ENCODE assay signal across 1 cellular context in the genomic region with DNA sequence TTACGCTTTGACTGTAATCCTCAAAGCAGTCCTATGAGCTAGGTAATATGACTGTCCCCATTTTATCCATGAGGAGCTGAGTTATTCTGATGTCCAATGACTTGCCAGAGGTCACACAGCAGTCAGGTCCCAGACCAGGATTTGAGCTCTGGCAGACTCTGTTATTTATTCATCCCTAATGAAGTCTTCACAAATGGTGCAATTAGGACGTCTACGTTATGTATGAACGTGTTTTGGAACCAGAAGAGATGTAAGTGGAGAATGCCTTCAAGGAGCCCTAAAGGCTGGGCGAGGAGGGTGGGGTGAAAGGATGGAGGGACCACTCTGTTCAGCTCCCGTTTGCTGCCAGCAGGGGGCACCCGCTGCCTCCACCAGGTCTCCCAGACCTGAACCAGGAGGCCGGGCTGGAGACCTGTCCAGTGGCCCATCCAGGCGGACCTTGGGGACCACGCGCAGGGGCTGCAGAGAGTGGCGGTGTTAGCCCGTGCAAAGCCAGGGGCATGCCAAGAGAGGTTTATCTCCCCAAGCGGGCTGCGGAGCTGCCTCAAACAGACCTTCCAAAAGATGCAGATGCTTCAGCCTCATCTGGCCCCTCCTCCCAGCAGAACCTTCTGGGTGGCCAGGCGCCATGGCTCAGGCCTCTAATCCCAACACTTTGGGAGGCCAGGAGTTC.
TF ChIP-seq lines count a peak whose summit lies in the region.

No MANE protein-coding gene starts in this region.

TF ChIP-seq in HepG2, 621 proteins besides CTCF, POLR2A, EP300 and RAD21 (continued from another document and continues in another):
- TF ChIP-seq, protein P1, sequence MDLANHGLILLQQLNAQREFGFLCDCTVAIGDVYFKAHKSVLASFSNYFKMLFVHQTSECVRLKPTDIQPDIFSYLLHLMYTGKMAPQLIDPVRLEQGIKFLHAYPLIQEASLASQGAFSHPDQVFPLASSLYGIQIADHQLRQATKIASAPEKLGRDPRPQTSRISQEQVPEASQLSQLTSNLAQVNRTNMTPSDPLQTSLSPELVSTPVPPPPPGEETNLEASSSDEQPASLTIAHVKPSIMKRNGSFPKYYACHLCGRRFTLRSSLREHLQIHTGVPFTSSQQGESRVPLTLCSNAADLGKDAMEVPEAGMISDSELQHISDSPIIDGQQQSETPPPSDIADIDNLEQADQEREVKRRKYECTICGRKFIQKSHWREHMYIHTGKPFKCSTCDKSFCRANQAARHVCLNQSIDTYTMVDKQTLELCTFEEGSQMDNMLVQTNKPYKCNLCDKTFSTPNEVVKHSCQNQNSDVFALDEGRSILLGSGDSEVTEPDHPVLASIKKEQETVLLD (CRISPR knock-in tag; IDR thresholded peaks at IDR 0.05; ENCODE audit: low read depth): no peak
- TF ChIP-seq, protein P2, sequence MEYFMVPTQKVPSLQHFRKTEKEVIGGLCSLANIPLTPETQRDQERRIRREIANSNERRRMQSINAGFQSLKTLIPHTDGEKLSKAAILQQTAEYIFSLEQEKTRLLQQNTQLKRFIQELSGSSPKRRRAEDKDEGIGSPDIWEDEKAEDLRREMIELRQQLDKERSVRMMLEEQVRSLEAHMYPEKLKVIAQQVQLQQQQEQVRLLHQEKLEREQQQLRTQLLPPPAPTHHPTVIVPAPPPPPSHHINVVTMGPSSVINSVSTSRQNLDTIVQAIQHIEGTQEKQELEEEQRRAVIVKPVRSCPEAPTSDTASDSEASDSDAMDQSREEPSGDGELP (IDR thresholded peaks at IDR 0.05; ENCODE audit: borderline replicate concordance, low read depth): no peak
- TF ChIP-seq TEAD3 (CRISPR knock-in tag; optimal IDR thresholded peaks at IDR 0.05; ENCODE audit: borderline replicate concordance) (no peak), ZNF83 (CRISPR knock-in tag; IDR thresholded peaks at IDR 0.05; ENCODE audit: borderline replicate concordance) (no peak), NBN (conservative IDR thresholded peaks at IDR 0.05) (no peak), ZNF761 (CRISPR knock-in tag; conservative IDR thresholded peaks at IDR 0.05) (no peak), ZNF430 (CRISPR knock-in tag; IDR thresholded peaks at IDR 0.05) (no peak), HDAC2 (CRISPR knock-in tag; IDR thresholded peaks at IDR 0.05) (0 out of 2 replicates have a peak, but pooled peaks have one; percentile 14), RFXAP (CRISPR knock-in tag; IDR thresholded peaks at IDR 0.05; ENCODE audit: borderline replicate concordance) (no peak), CCDC6 (CRISPR knock-in tag; IDR thresholded peaks at IDR 0.05) (no peak), ADNP (CRISPR knock-in tag; IDR thresholded peaks at IDR 0.05) (no peak), ATRX (CRISPR knock-in tag; IDR thresholded peaks at IDR 0.05; ENCODE audit: borderline replicate concordance) (no peak), ZNF124 (CRISPR knock-in tag; IDR thresholded peaks at IDR 0.05) (no peak), JUN (CRISPR knock-in tag; IDR thresholded peaks at IDR 0.05) (no peak), ZNF230 (CRISPR knock-in tag; IDR thresholded peaks at IDR 0.05) (no peak), CREB1 (IDR thresholded peaks at IDR 0.05) (no peak), CREB1 (CRISPR knock-in tag; IDR thresholded peaks at IDR 0.05) (no peak), ZNF720 (CRISPR knock-in tag; IDR thresholded peaks at IDR 0.05) (no peak), MIER2 (CRISPR knock-in tag; IDR thresholded peaks at IDR 0.05) (no peak; the same call in 1 of the 2 replicates), NFE2 (CRISPR knock-in tag; IDR thresholded peaks at IDR 0.05) (no peak), KMT2A (CRISPR knock-in tag; IDR thresholded peaks at IDR 0.05) (no peak), SP5 (CRISPR knock-in tag; IDR thresholded peaks at IDR 0.05; ENCODE audit: borderline replicate concordance, low read depth) (no peak)
- TF ChIP-seq, protein P3, sequence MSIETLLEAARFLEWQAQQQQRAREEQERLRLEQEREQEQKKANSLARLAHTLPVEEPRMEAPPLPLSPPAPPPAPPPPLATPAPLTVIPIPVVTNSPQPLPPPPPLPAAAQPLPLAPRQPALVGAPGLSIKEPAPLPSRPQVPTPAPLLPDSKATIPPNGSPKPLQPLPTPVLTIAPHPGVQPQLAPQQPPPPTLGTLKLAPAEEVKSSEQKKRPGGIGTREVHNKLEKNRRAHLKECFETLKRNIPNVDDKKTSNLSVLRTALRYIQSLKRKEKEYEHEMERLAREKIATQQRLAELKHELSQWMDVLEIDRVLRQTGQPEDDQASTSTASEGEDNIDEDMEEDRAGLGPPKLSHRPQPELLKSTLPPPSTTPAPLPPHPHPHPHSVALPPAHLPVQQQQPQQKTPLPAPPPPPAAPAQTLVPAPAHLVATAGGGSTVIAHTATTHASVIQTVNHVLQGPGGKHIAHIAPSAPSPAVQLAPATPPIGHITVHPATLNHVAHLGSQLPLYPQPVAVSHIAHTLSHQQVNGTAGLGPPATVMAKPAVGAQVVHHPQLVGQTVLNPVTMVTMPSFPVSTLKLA (IDR thresholded peaks at IDR 0.05): no peak
- TF ChIP-seq, protein P4, sequence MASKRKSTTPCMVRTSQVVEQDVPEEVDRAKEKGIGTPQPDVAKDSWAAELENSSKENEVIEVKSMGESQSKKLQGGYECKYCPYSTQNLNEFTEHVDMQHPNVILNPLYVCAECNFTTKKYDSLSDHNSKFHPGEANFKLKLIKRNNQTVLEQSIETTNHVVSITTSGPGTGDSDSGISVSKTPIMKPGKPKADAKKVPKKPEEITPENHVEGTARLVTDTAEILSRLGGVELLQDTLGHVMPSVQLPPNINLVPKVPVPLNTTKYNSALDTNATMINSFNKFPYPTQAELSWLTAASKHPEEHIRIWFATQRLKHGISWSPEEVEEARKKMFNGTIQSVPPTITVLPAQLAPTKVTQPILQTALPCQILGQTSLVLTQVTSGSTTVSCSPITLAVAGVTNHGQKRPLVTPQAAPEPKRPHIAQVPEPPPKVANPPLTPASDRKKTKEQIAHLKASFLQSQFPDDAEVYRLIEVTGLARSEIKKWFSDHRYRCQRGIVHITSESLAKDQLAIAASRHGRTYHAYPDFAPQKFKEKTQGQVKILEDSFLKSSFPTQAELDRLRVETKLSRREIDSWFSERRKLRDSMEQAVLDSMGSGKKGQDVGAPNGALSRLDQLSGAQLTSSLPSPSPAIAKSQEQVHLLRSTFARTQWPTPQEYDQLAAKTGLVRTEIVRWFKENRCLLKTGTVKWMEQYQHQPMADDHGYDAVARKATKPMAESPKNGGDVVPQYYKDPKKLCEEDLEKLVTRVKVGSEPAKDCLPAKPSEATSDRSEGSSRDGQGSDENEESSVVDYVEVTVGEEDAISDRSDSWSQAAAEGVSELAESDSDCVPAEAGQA (IDR thresholded peaks at IDR 0.05; ENCODE audit: low read depth): no peak
- TF ChIP-seq, protein P4 (CRISPR knock-in tag; IDR thresholded peaks at IDR 0.05; ENCODE audit: borderline replicate concordance): no peak
- TF ChIP-seq, protein P5, sequence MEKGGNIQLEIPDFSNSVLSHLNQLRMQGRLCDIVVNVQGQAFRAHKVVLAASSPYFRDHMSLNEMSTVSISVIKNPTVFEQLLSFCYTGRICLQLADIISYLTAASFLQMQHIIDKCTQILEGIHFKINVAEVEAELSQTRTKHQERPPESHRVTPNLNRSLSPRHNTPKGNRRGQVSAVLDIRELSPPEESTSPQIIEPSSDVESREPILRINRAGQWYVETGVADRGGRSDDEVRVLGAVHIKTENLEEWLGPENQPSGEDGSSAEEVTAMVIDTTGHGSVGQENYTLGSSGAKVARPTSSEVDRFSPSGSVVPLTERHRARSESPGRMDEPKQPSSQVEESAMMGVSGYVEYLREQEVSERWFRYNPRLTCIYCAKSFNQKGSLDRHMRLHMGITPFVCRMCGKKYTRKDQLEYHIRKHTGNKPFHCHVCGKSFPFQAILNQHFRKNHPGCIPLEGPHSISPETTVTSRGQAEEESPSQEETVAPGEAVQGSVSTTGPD (CRISPR knock-in tag; IDR thresholded peaks at IDR 0.05): no peak
- TF ChIP-seq, protein P6, sequence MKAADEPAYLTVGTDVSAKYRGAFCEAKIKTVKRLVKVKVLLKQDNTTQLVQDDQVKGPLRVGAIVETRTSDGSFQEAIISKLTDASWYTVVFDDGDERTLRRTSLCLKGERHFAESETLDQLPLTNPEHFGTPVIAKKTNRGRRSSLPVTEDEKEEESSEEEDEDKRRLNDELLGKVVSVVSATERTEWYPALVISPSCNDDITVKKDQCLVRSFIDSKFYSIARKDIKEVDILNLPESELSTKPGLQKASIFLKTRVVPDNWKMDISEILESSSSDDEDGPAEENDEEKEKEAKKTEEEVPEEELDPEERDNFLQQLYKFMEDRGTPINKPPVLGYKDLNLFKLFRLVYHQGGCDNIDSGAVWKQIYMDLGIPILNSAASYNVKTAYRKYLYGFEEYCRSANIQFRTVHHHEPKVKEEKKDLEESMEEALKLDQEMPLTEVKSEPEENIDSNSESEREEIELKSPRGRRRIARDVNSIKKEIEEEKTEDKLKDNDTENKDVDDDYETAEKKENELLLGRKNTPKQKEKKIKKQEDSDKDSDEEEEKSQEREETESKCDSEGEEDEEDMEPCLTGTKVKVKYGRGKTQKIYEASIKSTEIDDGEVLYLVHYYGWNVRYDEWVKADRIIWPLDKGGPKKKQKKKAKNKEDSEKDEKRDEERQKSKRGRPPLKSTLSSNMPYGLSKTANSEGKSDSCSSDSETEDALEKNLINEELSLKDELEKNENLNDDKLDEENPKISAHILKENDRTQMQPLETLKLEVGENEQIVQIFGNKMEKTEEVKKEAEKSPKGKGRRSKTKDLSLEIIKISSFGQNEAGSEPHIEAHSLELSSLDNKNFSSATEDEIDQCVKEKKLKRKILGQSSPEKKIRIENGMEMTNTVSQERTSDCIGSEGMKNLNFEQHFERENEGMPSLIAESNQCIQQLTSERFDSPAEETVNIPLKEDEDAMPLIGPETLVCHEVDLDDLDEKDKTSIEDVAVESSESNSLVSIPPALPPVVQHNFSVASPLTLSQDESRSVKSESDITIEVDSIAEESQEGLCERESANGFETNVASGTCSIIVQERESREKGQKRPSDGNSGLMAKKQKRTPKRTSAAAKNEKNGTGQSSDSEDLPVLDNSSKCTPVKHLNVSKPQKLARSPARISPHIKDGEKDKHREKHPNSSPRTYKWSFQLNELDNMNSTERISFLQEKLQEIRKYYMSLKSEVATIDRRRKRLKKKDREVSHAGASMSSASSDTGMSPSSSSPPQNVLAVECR (CRISPR knock-in tag; IDR thresholded peaks at IDR 0.05; ENCODE audit: borderline replicate concordance): no peak
- TF ChIP-seq, protein P7, sequence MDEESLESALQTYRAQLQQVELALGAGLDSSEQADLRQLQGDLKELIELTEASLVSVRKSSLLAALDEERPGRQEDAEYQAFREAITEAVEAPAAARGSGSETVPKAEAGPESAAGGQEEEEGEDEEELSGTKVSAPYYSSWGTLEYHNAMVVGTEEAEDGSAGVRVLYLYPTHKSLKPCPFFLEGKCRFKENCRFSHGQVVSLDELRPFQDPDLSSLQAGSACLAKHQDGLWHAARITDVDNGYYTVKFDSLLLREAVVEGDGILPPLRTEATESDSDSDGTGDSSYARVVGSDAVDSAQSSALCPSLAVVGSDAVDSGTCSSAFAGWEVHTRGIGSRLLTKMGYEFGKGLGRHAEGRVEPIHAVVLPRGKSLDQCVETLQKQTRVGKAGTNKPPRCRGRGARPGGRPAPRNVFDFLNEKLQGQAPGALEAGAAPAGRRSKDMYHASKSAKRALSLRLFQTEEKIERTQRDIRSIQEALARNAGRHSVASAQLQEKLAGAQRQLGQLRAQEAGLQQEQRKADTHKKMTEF (CRISPR knock-in tag; IDR thresholded peaks at IDR 0.05): no peak
- TF ChIP-seq, protein P8, sequence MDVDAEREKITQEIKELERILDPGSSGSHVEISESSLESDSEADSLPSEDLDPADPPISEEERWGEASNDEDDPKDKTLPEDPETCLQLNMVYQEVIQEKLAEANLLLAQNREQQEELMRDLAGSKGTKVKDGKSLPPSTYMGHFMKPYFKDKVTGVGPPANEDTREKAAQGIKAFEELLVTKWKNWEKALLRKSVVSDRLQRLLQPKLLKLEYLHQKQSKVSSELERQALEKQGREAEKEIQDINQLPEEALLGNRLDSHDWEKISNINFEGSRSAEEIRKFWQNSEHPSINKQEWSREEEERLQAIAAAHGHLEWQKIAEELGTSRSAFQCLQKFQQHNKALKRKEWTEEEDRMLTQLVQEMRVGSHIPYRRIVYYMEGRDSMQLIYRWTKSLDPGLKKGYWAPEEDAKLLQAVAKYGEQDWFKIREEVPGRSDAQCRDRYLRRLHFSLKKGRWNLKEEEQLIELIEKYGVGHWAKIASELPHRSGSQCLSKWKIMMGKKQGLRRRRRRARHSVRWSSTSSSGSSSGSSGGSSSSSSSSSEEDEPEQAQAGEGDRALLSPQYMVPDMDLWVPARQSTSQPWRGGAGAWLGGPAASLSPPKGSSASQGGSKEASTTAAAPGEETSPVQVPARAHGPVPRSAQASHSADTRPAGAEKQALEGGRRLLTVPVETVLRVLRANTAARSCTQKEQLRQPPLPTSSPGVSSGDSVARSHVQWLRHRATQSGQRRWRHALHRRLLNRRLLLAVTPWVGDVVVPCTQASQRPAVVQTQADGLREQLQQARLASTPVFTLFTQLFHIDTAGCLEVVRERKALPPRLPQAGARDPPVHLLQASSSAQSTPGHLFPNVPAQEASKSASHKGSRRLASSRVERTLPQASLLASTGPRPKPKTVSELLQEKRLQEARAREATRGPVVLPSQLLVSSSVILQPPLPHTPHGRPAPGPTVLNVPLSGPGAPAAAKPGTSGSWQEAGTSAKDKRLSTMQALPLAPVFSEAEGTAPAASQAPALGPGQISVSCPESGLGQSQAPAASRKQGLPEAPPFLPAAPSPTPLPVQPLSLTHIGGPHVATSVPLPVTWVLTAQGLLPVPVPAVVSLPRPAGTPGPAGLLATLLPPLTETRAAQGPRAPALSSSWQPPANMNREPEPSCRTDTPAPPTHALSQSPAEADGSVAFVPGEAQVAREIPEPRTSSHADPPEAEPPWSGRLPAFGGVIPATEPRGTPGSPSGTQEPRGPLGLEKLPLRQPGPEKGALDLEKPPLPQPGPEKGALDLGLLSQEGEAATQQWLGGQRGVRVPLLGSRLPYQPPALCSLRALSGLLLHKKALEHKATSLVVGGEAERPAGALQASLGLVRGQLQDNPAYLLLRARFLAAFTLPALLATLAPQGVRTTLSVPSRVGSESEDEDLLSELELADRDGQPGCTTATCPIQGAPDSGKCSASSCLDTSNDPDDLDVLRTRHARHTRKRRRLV (CRISPR knock-in tag; IDR thresholded peaks at IDR 0.05): no peak
- TF ChIP-seq, protein P9, sequence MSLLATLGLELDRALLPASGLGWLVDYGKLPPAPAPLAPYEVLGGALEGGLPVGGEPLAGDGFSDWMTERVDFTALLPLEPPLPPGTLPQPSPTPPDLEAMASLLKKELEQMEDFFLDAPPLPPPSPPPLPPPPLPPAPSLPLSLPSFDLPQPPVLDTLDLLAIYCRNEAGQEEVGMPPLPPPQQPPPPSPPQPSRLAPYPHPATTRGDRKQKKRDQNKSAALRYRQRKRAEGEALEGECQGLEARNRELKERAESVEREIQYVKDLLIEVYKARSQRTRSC (CRISPR knock-in tag; IDR thresholded peaks at IDR 0.05; ENCODE audit: low read depth): no peak
